Comparison of ENCODE assay signal across 13 cellular contexts in genomic region chr7:66769833-66770512, GRCh38. TPM values are rescaled to one million over a fixed set of nuclear protein-coding genes. Genes with fewer than 3 reads are reported as not detected.
DNase-seq lines count a peak whose midpoint lies in the region; ATAC-seq and TF ChIP-seq lines count a peak whose summit lies in the region.
"Had no signal": no experiment of that assay in that cellular context is flagged by ENCODE, and none has a peak within 500 bp of the region (broad histone marks: within the 10 kb centered on the region; RNA-seq: fewer than 3 reads in every experiment).

No MANE protein-coding gene starts in this region.

- DNase-seq in activated T-cell treated with anti-CD3 and anti-CD28 coated beads, Interleukin-2, amount 50 U/mL, for 72 hours, result no peak
- no peak for DNase-seq in activated T-cell treated with anti-CD3 and anti-CD28 coated beads for 4 hours
- DNase-seq in SJSA1 (ENCODE audit: low read depth in 1 of 2, low spot score in 2 of 2), result peak in 1 of 2 experiments; percentile 50
- peak; percentile 80 for DNase-seq in fibroblast of peridontal ligament (ENCODE audit: extremely low read depth)
- DNase-seq in sigmoid colon, result no peak
- no peak for DNase-seq in NCI-H446 treated with DMSO at 0.1 percent for 48 hours (lab: John Stamatoyannopoulos, UW)
- DNase-seq in cerebellar nuclear complex (lab: John Stamatoyannopoulos, UW), result no peak
- DNase-seq: amygdala, DMS79, NCI-H524, occipital lobe, tibial artery had no signal

- no peak for TF ChIP-seq EP300 in sigmoid colon (IDR thresholded peaks at IDR 0.05)

- H3K27me3 Mint-ChIP-seq in activated T-cell treated with anti-CD3 and anti-CD28 coated beads, Interleukin-2, amount 50 U/mL, for 72 hours (ENCODE audit: low read depth), result no peaks in the 10 kb centered on the region

- H3K27ac ChIP-seq in SJSA1 (0 out of 2 replicates have a peak overlapping the region, but pooled peaks have one; percentile 9), sigmoid colon (peak overlapping the region in 3 of 4 donors; percentile 27 to 63 (median 33))
- H3K27ac ChIP-seq: tibial artery had no signal

- intact Hi-C loops in sigmoid colon (cut with DNase I), result no loop called here

- H3K27me3 ChIP-seq in SJSA1 (replicated peaks) (no peaks in the 10 kb centered on the region), sigmoid colon (no peaks in the 10 kb centered on the region)
- H3K27me3 ChIP-seq: tibial artery had no signal

- H3K4me3 ChIP-seq in SJSA1 (no peak overlapping the region), sigmoid colon (no peak overlapping the region)
- H3K4me3 ChIP-seq: tibial artery had no signal

- H3K4me3 Mint-ChIP-seq in activated T-cell treated with anti-CD3 and anti-CD28 coated beads, Interleukin-2, amount 50 U/mL, for 72 hours, result peak overlapping the region; percentile 2 to 36

- H3K9me3 Mint-ChIP-seq in activated T-cell treated with anti-CD3 and anti-CD28 coated beads, Interleukin-2, amount 50 U/mL, for 72 hours, result no peaks in the 10 kb centered on the region

- H3K9me3 ChIP-seq in SJSA1 (replicated peaks) (no peaks in the 10 kb centered on the region), sigmoid colon (no peaks in the 10 kb centered on the region)
- H3K9me3 ChIP-seq: tibial artery had no signal

- peak overlapping the region; percentile 25 for H3K27ac Mint-ChIP-seq in activated T-cell treated with anti-CD3 and anti-CD28 coated beads, Interleukin-2, amount 50 U/mL, for 72 hours

- no peak for ATAC-seq in activated T-cell treated with anti-CD3 and anti-CD28 coated beads, Interleukin-2, amount 50 U/mL, for 72 hours (replicated peaks in 1 of 2)
- ATAC-seq in HG02981 (IDR thresholded peaks at IDR 0.05; ENCODE audit: unreplicated experiment), result no peak

- H3K36me3 ChIP-seq in SJSA1 (peaks cover 13% of the 10 kb centered on the region), sigmoid colon (peaks cover 0 to 16% (median 2%) of the 10 kb centered on the region in 4 donors)

- WGBS in sigmoid colon, 2 donors, result 71 to 86% methylated on average over 5 of the region's 5 CpGs

- H3K36me3 Mint-ChIP-seq in activated T-cell treated with anti-CD3 and anti-CD28 coated beads, Interleukin-2, amount 50 U/mL, for 72 hours (ENCODE audit: insufficient read depth in 2 of 2), result peaks cover 0 to 6% of the 10 kb centered on the region in 2 donors

- H3K4me1 ChIP-seq in SJSA1 (replicated peaks), result peaks cover 27% of the 10 kb centered on the region
- peaks cover 0 to 31% (median 15%) of the 10 kb centered on the region in 4 donors for H3K4me1 ChIP-seq in sigmoid colon

- TF ChIP-seq CTCF in sigmoid colon (IDR thresholded peaks at IDR 0.05), result no peak

- peaks cover 37% of the 10 kb centered on the region for H3K4me1 Mint-ChIP-seq in activated T-cell treated with anti-CD3 and anti-CD28 coated beads, Interleukin-2, amount 50 U/mL, for 72 hours (ENCODE audit: low read depth)

- TF ChIP-seq POLR2A in sigmoid colon (IDR thresholded peaks at IDR 0.05), result no peak

RNA-seq across cellular contexts. Expression of gene RABGEF1, which starts 29.4 kb away (rescaled TPM):
- 10 to 100 TPM; 22.8 to 26.9 TPM for total RNA-seq in activated T-cell treated with anti-CD3 and anti-CD28 coated beads, Interleukin-2, amount 50 U/mL, for 72 hours
- total RNA-seq in SJSA1 (2014; rRNA removed; shearing (Covaris generic)), result 23.3 and 34.2 TPM in 2 replicates
- total RNA-seq in sigmoid colon, result 10 to 100 TPM; 36.4 to 47.2 (median 41.3) TPM
- polyA plus RNA-seq in sigmoid colon, result 10 to 100 TPM; 10.2 to 15.7 (median 13.2) TPM
